ENCODE assay signal across 2 cellular contexts in genomic region chr21:35614412-35614901, GRCh38.
TF ChIP-seq lines count a peak whose summit lies in the region.

No MANE protein-coding gene starts in this region.

TF ChIP-seq in GM23338, 12 proteins besides CTCF, POLR2A, EP300 and RAD21:
- TF ChIP-seq POLR2AphosphoS5 (IDR thresholded peaks at IDR 0.05; ENCODE audit: low read depth) (no peak), NANOG (IDR thresholded peaks at IDR 0.05; ENCODE audit: borderline replicate concordance) (no peak), CREB1 (CRISPR knock-in tag; IDR thresholded peaks at IDR 0.05; ENCODE audit: low read depth) (no peak), ETS1 (IDR thresholded peaks at IDR 0.05) (no peak), JUNB (IDR thresholded peaks at IDR 0.05; ENCODE audit: unreplicated experiment) (no peak), STAT1 (IDR thresholded peaks at IDR 0.05; ENCODE audit: unreplicated experiment) (no peak), ZNF331 (CRISPR knock-in tag; IDR thresholded peaks at IDR 0.05; ENCODE audit: low read depth) (no peak), ZNF462 (CRISPR knock-in tag; IDR thresholded peaks at IDR 0.05) (no peak), EZH2phosphoT487 (IDR thresholded peaks at IDR 0.05; ENCODE audit: unreplicated experiment) (no peak), ZNF114 (CRISPR knock-in tag; IDR thresholded peaks at IDR 0.05) (no peak), EZH2 (IDR thresholded peaks at IDR 0.05; ENCODE audit: low read depth, unreplicated experiment) (no peak), REST (IDR thresholded peaks at IDR 0.05; ENCODE audit: unreplicated experiment) (no peak)

TF ChIP-seq in H1, 55 proteins besides CTCF, POLR2A, EP300 and RAD21:
- TF ChIP-seq SAP30 (IDR thresholded peaks at IDR 0.05; ENCODE audit: insufficient read depth, insufficient replicate concordance, low read length) (no peak), CTBP2 (IDR thresholded peaks at IDR 0.05; ENCODE audit: borderline replicate concordance, insufficient read depth, insufficient read length, low read length) (no peak), GABPA (IDR thresholded peaks at IDR 0.05; ENCODE audit: borderline replicate concordance, insufficient read depth, low read length) (no peak), ZNF274 (IDR thresholded peaks at IDR 0.05; ENCODE audit: borderline replicate concordance, extremely low read depth, low read length) (no peak), CBX5 (IDR thresholded peaks at IDR 0.05; ENCODE audit: low read depth, low read length) (no peak), HDAC6 (IDR thresholded peaks at IDR 0.05; ENCODE audit: low read depth, low read length) (no peak)
